ENCODE assay signal across 20 cellular contexts in genomic region chr16:77898671-77899211, GRCh38.
DNase-seq lines count a peak whose midpoint lies in the region; ATAC-seq, FAIRE-seq and TF ChIP-seq lines count a peak whose summit lies in the region.
"Had no signal": no experiment of that assay in that cellular context is flagged by ENCODE, and none has a peak within 500 bp of the region (broad histone marks: within the 10 kb centered on the region; RNA-seq: fewer than 3 reads in every experiment).

No MANE protein-coding gene starts in this region.

- FAIRE-seq in pancreas (lab: Jason Lieb, UNC): no peak
- FAIRE-seq: A204.1 had no signal

- intact Hi-C loops in pancreas (cut with DNase I): no loop called here
- intact Hi-C loops in activated T-helper 2 cell treated with anti-CD3 and anti-CD28 coated beads, Interferon-gamma antibody, Interleukin-2, Interleukin-4, amounts not matched to agents 10 μg/mL and 5 μg/mL and 100 μg/mL, durations not matched to agents 14 hours and 24 hours and 36 hours (cut with micrococcal nuclease): no loop called here

- no peaks in the 10 kb centered on the region for H3K36me3 ChIP-seq in pancreas
- H3K36me3 ChIP-seq: ovary had no signal

- no peaks in the 10 kb centered on the region for H3K9me3 Mint-ChIP-seq in nephron progenitor cell
- H3K9me3 Mint-ChIP-seq in WTC11: no peaks in the 10 kb centered on the region
- no peaks in the 10 kb centered on the region for H3K9me3 Mint-ChIP-seq in activated T-helper 2 cell treated with anti-CD3 and anti-CD28 coated beads, Interferon-gamma antibody, Interleukin-2, Interleukin-4, amounts not matched to agents 10 μg/mL and 5 μg/mL and 100 μg/mL, durations not matched to agents 14 hours and 24 hours and 36 hours
- H3K9me3 Mint-ChIP-seq: activated naive CD4-positive, alpha-beta T cell treated with anti-CD3 and anti-CD28 coated beads for 36 hours; central memory CD8-positive, alpha-beta T cell; memory B cell had no signal

- H3K4me1 ChIP-seq in pancreas: no peaks in the 10 kb centered on the region

- H3K27ac Mint-ChIP-seq in nephron progenitor cell (no peak overlapping the region), WTC11 (no peak overlapping the region)
- H3K27ac Mint-ChIP-seq in activated T-helper 2 cell treated with anti-CD3 and anti-CD28 coated beads, Interferon-gamma antibody, Interleukin-2, Interleukin-4, amounts not matched to agents 10 μg/mL and 5 μg/mL and 100 μg/mL, durations not matched to agents 14 hours and 24 hours and 36 hours: no peak overlapping the region
- H3K27ac Mint-ChIP-seq: activated naive CD4-positive, alpha-beta T cell treated with anti-CD3 and anti-CD28 coated beads for 36 hours; memory B cell had no signal

- H3K9me3 ChIP-seq in pancreas: no peaks in the 10 kb centered on the region
- H3K9me3 ChIP-seq: ovary had no signal

- 19 to 30% methylated on average over 2 of the region's 2 CpGs for WGBS in pancreas, 2 donors

- H3K4me3 ChIP-seq in choroid plexus epithelial cell (ENCODE audit: low read depth, low read length) (no peak overlapping the region), pancreas (no peak overlapping the region)
- H3K4me3 ChIP-seq: ovary had no signal

- H3K27ac ChIP-seq in pancreas: no peak overlapping the region
- H3K27ac ChIP-seq: ovary had no signal

- ATAC-seq in pancreas (peak in 3 of 4 donors; percentile 51 to 63 (median 57)), WTC11 (no peak)
- ATAC-seq: Right ventricle myocardium inferior had no signal

- TF ChIP-seq CTCF in choroid plexus epithelial cell (conservative IDR thresholded peaks at IDR 0.05; ENCODE audit: low read depth, low read length) (no peak), pancreas (IDR thresholded peaks at IDR 0.05) (no peak), nephron progenitor cell (IDR thresholded peaks at IDR 0.05) (no peak), WTC11 (IDR thresholded peaks at IDR 0.05) (no peak)

- H3K4me1 Mint-ChIP-seq in nephron progenitor cell: peaks cover 34% of the 10 kb centered on the region
- peaks cover 30% of the 10 kb centered on the region for H3K4me1 Mint-ChIP-seq in WTC11
- H3K4me1 Mint-ChIP-seq in activated T-helper 2 cell treated with anti-CD3 and anti-CD28 coated beads, Interferon-gamma antibody, Interleukin-2, Interleukin-4, amounts not matched to agents 10 μg/mL and 5 μg/mL and 100 μg/mL, durations not matched to agents 14 hours and 24 hours and 36 hours (ENCODE audit: low read depth): no peaks in the 10 kb centered on the region
- H3K4me1 Mint-ChIP-seq: central memory CD8-positive, alpha-beta T cell; memory B cell had no signal

- H3K4me3 Mint-ChIP-seq in nephron progenitor cell (no peak overlapping the region), WTC11 (no peak overlapping the region)
- no peak overlapping the region for H3K4me3 Mint-ChIP-seq in activated T-helper 2 cell treated with anti-CD3 and anti-CD28 coated beads, Interferon-gamma antibody, Interleukin-2, Interleukin-4, amounts not matched to agents 10 μg/mL and 5 μg/mL and 100 μg/mL, durations not matched to agents 14 hours and 24 hours and 36 hours (ENCODE audit: low read depth)
- H3K4me3 Mint-ChIP-seq: activated naive CD4-positive, alpha-beta T cell treated with anti-CD3 and anti-CD28 coated beads for 36 hours; central memory CD8-positive, alpha-beta T cell; memory B cell had no signal

- H3K27me3 ChIP-seq in pancreas: no peaks in the 10 kb centered on the region
- H3K27me3 ChIP-seq: ovary had no signal

- H3K27me3 Mint-ChIP-seq in nephron progenitor cell (ENCODE audit: low read depth, poor library complexity) (peaks cover 8% of the 10 kb centered on the region), WTC11 (ENCODE audit: low read depth) (no peaks in the 10 kb centered on the region)
- H3K27me3 Mint-ChIP-seq in activated T-helper 2 cell treated with anti-CD3 and anti-CD28 coated beads, Interferon-gamma antibody, Interleukin-2, Interleukin-4, amounts not matched to agents 10 μg/mL and 5 μg/mL and 100 μg/mL, durations not matched to agents 14 hours and 24 hours and 36 hours (ENCODE audit: low read depth): no peaks in the 10 kb centered on the region

- POLR2A ChIA-PET in WTC11 (lab: Charles Lee): no interaction called here

- peak; percentile 25 for DNase-seq in NCI-H1092 treated with DMSO at 0.1 percent for 48 hours (lab: John Stamatoyannopoulos, UW)
- DNase-seq in NCI-H1092 (lab: John Stamatoyannopoulos, UW): no peak
- peak; percentile 47 for DNase-seq in NCI-H1694 treated with DMSO at 0.1 percent for 48 hours (lab: John Stamatoyannopoulos, UW)
- peak; percentile 35 for DNase-seq in choroid plexus epithelial cell (ENCODE audit: low read depth)
- peak in 1 of 6 donors; percentile 14 for DNase-seq in pancreas
- DNase-seq in nephron progenitor cell: no peak
- no peak for DNase-seq in WTC11 (ENCODE audit: low spot score)
- no peak for DNase-seq in activated T-helper 2 cell treated with anti-CD3 and anti-CD28 coated beads, Interferon-gamma antibody, Interleukin-2, Interleukin-4, amounts not matched to agents 10 μg/mL and 5 μg/mL and 100 μg/mL, durations not matched to agents 14 hours and 24 hours and 36 hours (ENCODE audit: low spot score)
- DNase-seq: activated naive CD4-positive, alpha-beta T cell treated with anti-CD3 and anti-CD28 coated beads for 36 hours; DND-41; erythroblast; GOT3; NCI-H524 treated with DMSO at 0.1 percent for 48 hours; ovary; T1000; trophoblast cell had no signal

- CTCF ChIA-PET in WTC11 (lab: Charles Lee): interaction anchor here (0.7 to 1.3 kb wide), 2 partner anchors 10 to 104 kb away, joined by 3 read pairs; no protein-coding TSS in a partner anchor

- H3K36me3 Mint-ChIP-seq in nephron progenitor cell (ENCODE audit: low read depth) (no peaks in the 10 kb centered on the region), WTC11 (no peaks in the 10 kb centered on the region)
- no peaks in the 10 kb centered on the region for H3K36me3 Mint-ChIP-seq in activated T-helper 2 cell treated with anti-CD3 and anti-CD28 coated beads, Interferon-gamma antibody, Interleukin-2, Interleukin-4, amounts not matched to agents 10 μg/mL and 5 μg/mL and 100 μg/mL, durations not matched to agents 14 hours and 24 hours and 36 hours (ENCODE audit: low read depth)
- H3K36me3 Mint-ChIP-seq: memory B cell had no signal

TF ChIP-seq in WTC11, 78 proteins besides CTCF, POLR2A, EP300 and RAD21:
- no peak for TF ChIP-seq JAZF1 (CRISPR knock-in tag; IDR thresholded peaks at IDR 0.05)

Comparison
In these comparisons a context has a peak if more than half of its experiments do, and no peak if none do; other contexts are left out.
1. DNase-seq: peak in NCI-H1092 treated with DMSO at 0.1 percent for 48 hours (single experiment), NCI-H1694 treated with DMSO at 0.1 percent for 48 hours (single experiment) and choroid plexus epithelial cell (single experiment); none in NCI-H1092 (single experiment), nephron progenitor cell (single experiment), WTC11 (single experiment) and activated T-helper 2 cell treated with anti-CD3 and anti-CD28 coated beads, Interferon-gamma antibody, Interleukin-2, Interleukin-4, amounts not matched to agents 10 μg/mL and 5 μg/mL and 100 μg/mL, durations not matched to agents 14 hours and 24 hours and 36 hours (single experiment).